Comparison of ENCODE assay signal across 11 cellular contexts in genomic region chr3:134369861-134370596, GRCh38. TPM values are rescaled to one million over a fixed set of nuclear protein-coding genes. Genes with fewer than 3 reads are reported as not detected.
DNase-seq lines count a peak whose midpoint lies in the region; ATAC-seq and TF ChIP-seq lines count a peak whose summit lies in the region.
"Had no signal": no experiment of that assay in that cellular context is flagged by ENCODE, and none has a peak within 500 bp of the region (broad histone marks: within the 10 kb centered on the region; RNA-seq: fewer than 3 reads in every experiment).

No MANE protein-coding gene starts in this region.

- H3K36me3 Mint-ChIP-seq in progenitor cell of endocrine pancreas (ENCODE audit: insufficient read depth), result peaks cover 20% of the 10 kb centered on the region
- H3K36me3 Mint-ChIP-seq: CD4-positive, CD25-positive, alpha-beta regulatory T cell; stimulated activated naive B cell treated with anti-CD40 and anti-IgM and Interleukin-4, amounts not matched to agents 10 μg/mL and 1 μg/mL and 100 μg/mL, for 72 hours had no signal

- no peaks in the 10 kb centered on the region for H4K20me1 ChIP-seq in OCI-LY7 (ENCODE audit: insufficient read depth, low read length)

- no peak for ATAC-seq in gastroesophageal sphincter
- no peak for ATAC-seq in HG03521 (IDR thresholded peaks at IDR 0.05; ENCODE audit: unreplicated experiment)
- ATAC-seq: activated T-cell treated with anti-CD3 and anti-CD28 coated beads, Interleukin-2, amount 50 U/mL, for 4 hours; stimulated activated naive B cell treated with anti-CD40 and anti-IgM and Interleukin-4, amounts not matched to agents 10 μg/mL and 1 μg/mL and 100 μg/mL, for 72 hours had no signal

- H3K36me3 ChIP-seq in SK-N-MC (ENCODE audit: insufficient read depth, low read length) (peaks cover 70% of the 10 kb centered on the region), gastroesophageal sphincter (peaks cover 0 to 71% of the 10 kb centered on the region in 2 donors), OCI-LY7 (ENCODE audit: insufficient read depth, low read length) (no peaks in the 10 kb centered on the region)

- POLR2A ChIA-PET in OCI-LY7 (lab: Charles Lee), result no interaction called here

- H3K9ac ChIP-seq in SK-N-MC (ENCODE audit: insufficient read length), result peak overlapping the region; percentile 24

- H3K4me3 ChIP-seq in AG09309 (ENCODE audit: control insufficient read depth, low read depth, low read length), result peak overlapping the region; percentile 88
- H3K4me3 ChIP-seq in SK-N-MC, result peak overlapping the region; percentile 94
- H3K4me3 ChIP-seq in gastroesophageal sphincter, result peak overlapping the region in 1 of 2 donors; percentile 88
- no peak overlapping the region for H3K4me3 ChIP-seq in OCI-LY7 (ENCODE audit: low read depth, low read length, poor library complexity, severe bottlenecking)

- TF ChIP-seq POLR2A in gastroesophageal sphincter (IDR thresholded peaks at IDR 0.05), result no peak

- no peaks in the 10 kb centered on the region for H3K9me3 Mint-ChIP-seq in progenitor cell of endocrine pancreas (ENCODE audit: low read depth)
- H3K9me3 Mint-ChIP-seq: activated T-cell treated with anti-CD3 and anti-CD28 coated beads, Interleukin-2, amount 50 U/mL, for 4 hours; stimulated activated naive B cell treated with anti-CD40 and anti-IgM and Interleukin-4, amounts not matched to agents 10 μg/mL and 1 μg/mL and 100 μg/mL, for 72 hours had no signal

- no TSS peak for BruUV-seq in OCI-LY7 (replicated peaks; lab: Mats Ljungman, UMichigan)

- H3K9me3 ChIP-seq in SK-N-MC (ENCODE audit: low read depth, low read length) (no peaks in the 10 kb centered on the region), gastroesophageal sphincter (no peaks in the 10 kb centered on the region), OCI-LY7 (ENCODE audit: low read length) (no peaks in the 10 kb centered on the region)

- 83 to 89% methylated on average over 1 of the region's 2 CpGs for WGBS in gastroesophageal sphincter (ENCODE audit: low coverage in 1 of 2), 2 donors

- H3K27me3 Mint-ChIP-seq in progenitor cell of endocrine pancreas, result no peaks in the 10 kb centered on the region

- H2AFZ ChIP-seq in OCI-LY7 (ENCODE audit: low read length), result no peak overlapping the region

- no peak overlapping the region for H3K4me2 ChIP-seq in OCI-LY7 (ENCODE audit: low read length)

- TF ChIP-seq EP300 in gastroesophageal sphincter (IDR thresholded peaks at IDR 0.05), result no peak

- no peaks in the 10 kb centered on the region for H3K27me3 ChIP-seq in gastroesophageal sphincter

- no peak overlapping the region for H3K4me3 Mint-ChIP-seq in progenitor cell of endocrine pancreas (ENCODE audit: low read depth)
- H3K4me3 Mint-ChIP-seq: activated T-cell treated with anti-CD3 and anti-CD28 coated beads, Interleukin-2, amount 50 U/mL, for 4 hours; CD4-positive, CD25-positive, alpha-beta regulatory T cell; stimulated activated naive B cell treated with anti-CD40 and anti-IgM and Interleukin-4, amounts not matched to agents 10 μg/mL and 1 μg/mL and 100 μg/mL, for 72 hours had no signal

- intact Hi-C loops in OCI-LY7 (cut with micrococcal nuclease; ENCODE audit: unreplicated experiment), result no loop called here

- peak overlapping the region; percentile 90 for H3K27ac Mint-ChIP-seq in progenitor cell of endocrine pancreas
- H3K27ac Mint-ChIP-seq: CD4-positive, CD25-positive, alpha-beta regulatory T cell; stimulated activated naive B cell treated with anti-CD40 and anti-IgM and Interleukin-4, amounts not matched to agents 10 μg/mL and 1 μg/mL and 100 μg/mL, for 72 hours had no signal

- no peak for DNase-seq in AG09309 (ENCODE audit: low read depth)
- no peak for DNase-seq in SK-N-MC (ENCODE audit: low read depth, low spot score)
- no peak for DNase-seq in progenitor cell of endocrine pancreas (ENCODE audit: low spot score, unreplicated experiment)
- no peak for DNase-seq in OCI-LY7 (ENCODE audit: low spot score)
- DNase-seq in NCI-H526 (lab: John Stamatoyannopoulos, UW), result no peak
- no peak for DNase-seq in NOMO-1 treated with dmso at 0.1 percent for 144 hours (lab: John Stamatoyannopoulos, UW; ENCODE audit: unreplicated experiment)
- DNase-seq: activated T-cell treated with anti-CD3 and anti-CD28 coated beads, Interleukin-2, amount 50 U/mL, for 4 hours; CD4-positive, CD25-positive, alpha-beta regulatory T cell; stimulated activated naive B cell treated with anti-CD40 and anti-IgM and Interleukin-4, amounts not matched to agents 10 μg/mL and 1 μg/mL and 100 μg/mL, for 72 hours had no signal

- peaks cover 11 to 81% (median 67%) of the 10 kb centered on the region in 3 donors for H3K4me1 ChIP-seq in gastroesophageal sphincter
- H3K4me1 ChIP-seq in OCI-LY7 (ENCODE audit: insufficient read depth, low read length, poor library complexity, severe bottlenecking), result peaks cover 4% of the 10 kb centered on the region

- H3K9me2 ChIP-seq in OCI-LY7 (ENCODE audit: insufficient read depth, low read length), result no peaks in the 10 kb centered on the region

- H3K27ac ChIP-seq in SK-N-MC (peak overlapping the region; percentile 80), gastroesophageal sphincter (peak overlapping the region; percentile 32 to 100 (median 99)), OCI-LY7 (ENCODE audit: low read depth, low read length, poor library complexity, severe bottlenecking) (no peak overlapping the region)

- peaks cover 35% of the 10 kb centered on the region for H3K4me1 Mint-ChIP-seq in progenitor cell of endocrine pancreas (ENCODE audit: low read depth)

- H3K79me2 ChIP-seq in OCI-LY7 (ENCODE audit: insufficient read depth, low read depth, low read length), result no peaks in the 10 kb centered on the region

- TF ChIP-seq CTCF in AG09309 (IDR thresholded peaks at IDR 0.05; ENCODE audit: control insufficient read depth, insufficient read depth, low read depth, low read length, missing control alignments), result no peak
- TF ChIP-seq CTCF in gastroesophageal sphincter (IDR thresholded peaks at IDR 0.05), result no peak
- TF ChIP-seq CTCF in progenitor cell of endocrine pancreas (IDR thresholded peaks at IDR 0.05; ENCODE audit: unreplicated experiment), result no peak
- no peak for TF ChIP-seq CTCF in OCI-LY7 (conservative IDR thresholded peaks at IDR 0.05; ENCODE audit: low read length)

- CTCF ChIA-PET in OCI-LY7 (lab: Charles Lee; ENCODE audit: unreplicated experiment), result no interaction called here

RNA-seq across cellular contexts. Expression of gene AMOTL2, which starts 4.2 kb away (rescaled TPM):
- total RNA-seq in gastroesophageal sphincter (100 to 1,000 TPM in 3 of 4 donors, 10 to 100 TPM in 1; 93.2 to 226 (median 153) TPM), progenitor cell of endocrine pancreas (93.2 and 94.4 TPM in 2 replicates), OCI-LY7 (2022) (not detected in 2 replicates)
- not detected in 2 replicates for total RNA-seq in OCI-LY7 (2014; rRNA removed; shearing (Covaris generic))
- total RNA-seq: CD4-positive, CD25-positive, alpha-beta regulatory T cell had no signal

Comparison
In these comparisons a context has a peak if more than half of its experiments do, and no peak if none do; other contexts are left out.
1. RNA of gene AMOTL2, which starts 4.2 kb away (total RNA-seq): 93.2 to 226 TPM in gastroesophageal sphincter and 93.2 to 94.4 TPM in progenitor cell of endocrine pancreas; not detected in OCI-LY7; every median in the first group is over 10 times any median in the second.